Comparison of ENCODE assay signal across 9 cellular contexts in genomic region chr17:47254403-47254943, GRCh38. TPM values are rescaled to one million over a fixed set of nuclear protein-coding genes. Genes with fewer than 3 reads are reported as not detected.
DNase-seq lines count a peak whose midpoint lies in the region; ATAC-seq and TF ChIP-seq lines count a peak whose summit lies in the region.
"Had no signal": no experiment of that assay in that cellular context is flagged by ENCODE, and none has a peak within 500 bp of the region (broad histone marks: within the 10 kb centered on the region; RNA-seq: fewer than 3 reads in every experiment).

No MANE protein-coding gene starts in this region.

- peak overlapping the region; percentile 45 to 89 (median 75) for H3K27ac ChIP-seq in Peyer's patch

- DNase-seq in Peyer's patch (no peak), fibroblast of mammary gland (ENCODE audit: low read depth) (no peak), retinal pigment epithelial cell (ENCODE audit: low read depth) (no peak), NCI-H2171 (lab: John Stamatoyannopoulos, UW) (no peak), NCI-H2081 (lab: John Stamatoyannopoulos, UW) (no peak)

- H3K4me3 ChIP-seq in Peyer's patch (peak overlapping the region; percentile 51 to 84 (median 74)), fibroblast of mammary gland (ENCODE audit: control insufficient read depth, low read depth, low read length) (peak overlapping the region; percentile 53), retinal pigment epithelial cell (ENCODE audit: low read length) (peak overlapping the region; percentile 61)

- no peak for TF ChIP-seq POLR2A in GM18505 (IDR thresholded peaks at IDR 0.05; ENCODE audit: borderline replicate concordance, extremely low read depth, insufficient read depth, insufficient read length)
- no peak for TF ChIP-seq POLR2A in Peyer's patch (IDR thresholded peaks at IDR 0.05)

- peaks cover 0 to 24% (median 2%) of the 10 kb centered on the region in 4 donors for H3K4me1 ChIP-seq in Peyer's patch

- no peaks in the 10 kb centered on the region for H3K36me3 ChIP-seq in Peyer's patch

- ATAC-seq in GM18505 (IDR thresholded peaks at IDR 0.05; ENCODE audit: unreplicated experiment) (peak; percentile 27), HG03442 (IDR thresholded peaks at IDR 0.05; ENCODE audit: unreplicated experiment) (no peak), HG02798 (IDR thresholded peaks at IDR 0.05; ENCODE audit: poor library complexity, unreplicated experiment) (no peak)

- H3K27me3 ChIP-seq in Peyer's patch = no peaks in the 10 kb centered on the region

- H3K9me3 ChIP-seq in Peyer's patch = no peaks in the 10 kb centered on the region

- TF ChIP-seq CTCF in Peyer's patch (IDR thresholded peaks at IDR 0.05) (no peak), fibroblast of mammary gland (conservative IDR thresholded peaks at IDR 0.05; ENCODE audit: control insufficient read depth, insufficient read depth, low read depth, low read length) (no peak), retinal pigment epithelial cell (conservative IDR thresholded peaks at IDR 0.05; ENCODE audit: low read depth, low read length) (no peak)

RNA-seq across cellular contexts. Expression of gene ITGB3, which starts 0.8 kb away (rescaled TPM):
- 10 to 100 TPM in 1 of 4 donors, 1 to 10 TPM in 3; 4.6 to 18.2 (median 6.6) TPM for total RNA-seq in Peyer's patch

RNA-seq across cellular contexts. Expression of gene MYL4, which starts 45.3 kb away (rescaled TPM):
- total RNA-seq in Peyer's patch = 1 to 10 TPM in 1 of 4 donors, not detected in 3; 9.1 TPM
- total RNA-seq: activated naive CD4-positive, alpha-beta T cell treated with anti-CD3 and anti-CD28 coated beads, Interleukin-2, amount 50 U/mL, for 72 hours had no signal
